ENCODE assay signal across 10 cellular contexts in the genomic region with DNA sequence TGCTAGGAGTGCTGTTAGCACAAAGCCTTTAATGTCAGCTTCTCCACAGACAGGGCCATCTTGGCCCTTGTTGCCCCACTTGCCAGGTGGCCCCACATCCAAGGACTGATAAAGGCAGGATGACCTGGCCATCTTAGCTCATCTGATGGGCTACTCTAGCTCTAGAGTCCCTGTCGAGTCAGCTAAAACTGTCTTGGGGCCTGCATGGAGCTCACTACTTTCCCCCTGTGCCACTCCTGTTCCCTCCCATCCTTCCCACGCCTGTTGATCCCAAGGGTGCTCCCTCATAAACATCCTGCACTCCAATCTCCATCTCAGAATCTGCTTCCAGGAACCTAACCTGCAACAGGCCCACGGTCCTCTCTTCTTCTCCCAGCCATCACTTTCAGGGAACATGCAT. TPM values are rescaled to one million over a fixed set of nuclear protein-coding genes. Genes with fewer than 3 reads are reported as not detected.
DNase-seq lines count a peak whose midpoint lies in the region; ATAC-seq and TF ChIP-seq lines count a peak whose summit lies in the region.
"Had no signal": no experiment of that assay in that cellular context is flagged by ENCODE, and none has a peak within 500 bp of the region (broad histone marks: within the 10 kb centered on the region; RNA-seq: fewer than 3 reads in every experiment).

No MANE protein-coding gene starts in this region.

- no peaks in the 10 kb centered on the region for H3K79me2 ChIP-seq in mesendoderm (ENCODE audit: control insufficient read depth, insufficient read depth, low read length)

- H3K27ac Mint-ChIP-seq in activated T-cell treated with anti-CD3 and anti-CD28 coated beads, Interleukin-2, amount 50 U/mL, for 24 hours: peak overlapping the region; percentile 93
- peak overlapping the region; percentile 98 for H3K27ac Mint-ChIP-seq in activated T-helper 17 cell treated with anti-CD3 and anti-CD28 coated beads, Interleukin-2, amount 50 U/mL, for 72 hours

- no peaks in the 10 kb centered on the region for H3K27me3 ChIP-seq in mesendoderm (ENCODE audit: insufficient read depth, low read length, poor library complexity)
- no peaks in the 10 kb centered on the region for H3K27me3 ChIP-seq in suprapubic skin

- no peaks in the 10 kb centered on the region for H3K9me3 ChIP-seq in suprapubic skin

- no peak overlapping the region for H2BK15ac ChIP-seq in mesendoderm (replicated peaks; ENCODE audit: low read depth)

- no peak overlapping the region for H4K8ac ChIP-seq in mesendoderm (ENCODE audit: low read depth, low read length)

- H3K27ac ChIP-seq in mesendoderm (ENCODE audit: low read depth, low read length) (no peak overlapping the region), suprapubic skin (no peak overlapping the region)

- no peak for ATAC-seq in activated T-helper 17 cell treated with anti-CD3 and anti-CD28 coated beads, Interleukin-2, amount 50 U/mL, for 72 hours (replicated peaks)
- no peak for ATAC-seq in GM18861 (IDR thresholded peaks at IDR 0.05; ENCODE audit: unreplicated experiment)

- H3K4me1 ChIP-seq in mesendoderm (ENCODE audit: control insufficient read depth, low read depth, low read length): peaks cover 7% of the 10 kb centered on the region
- peaks cover 20% of the 10 kb centered on the region for H3K4me1 ChIP-seq in suprapubic skin

- no peak overlapping the region for H4K5ac ChIP-seq in mesendoderm (ENCODE audit: low read length)

- peak overlapping the region; percentile 37 for H2AK5ac ChIP-seq in mesendoderm (ENCODE audit: low read length)

- H3K4me1 Mint-ChIP-seq in activated T-cell treated with anti-CD3 and anti-CD28 coated beads, Interleukin-2, amount 50 U/mL, for 24 hours (ENCODE audit: low read depth): peaks cover 46% of the 10 kb centered on the region
- H3K4me1 Mint-ChIP-seq in activated T-helper 17 cell treated with anti-CD3 and anti-CD28 coated beads, Interleukin-2, amount 50 U/mL, for 72 hours: peaks cover 16% of the 10 kb centered on the region

- no peak overlapping the region for H3K23ac ChIP-seq in mesendoderm (ENCODE audit: low read length)

- no peak for TF ChIP-seq CTCF in suprapubic skin (IDR thresholded peaks at IDR 0.05)

- no peak overlapping the region for H2BK5ac ChIP-seq in mesendoderm (ENCODE audit: low read length)

- H3K18ac ChIP-seq in mesendoderm (ENCODE audit: low read length): no peak overlapping the region

- H3K36me3 Mint-ChIP-seq in activated T-cell treated with anti-CD3 and anti-CD28 coated beads, Interleukin-2, amount 50 U/mL, for 24 hours (ENCODE audit: low read depth): peaks cover 35% of the 10 kb centered on the region
- H3K36me3 Mint-ChIP-seq in activated T-helper 17 cell treated with anti-CD3 and anti-CD28 coated beads, Interleukin-2, amount 50 U/mL, for 72 hours (ENCODE audit: low read depth): peaks cover 5% of the 10 kb centered on the region

- peak; percentile 41 for DNase-seq in activated T-cell treated with anti-CD3 and anti-CD28 coated beads, Interleukin-2, amount 50 U/mL, for 24 hours
- DNase-seq in activated T-cell treated with anti-CD3 and anti-CD28 coated beads, Interleukin-2, amount 50 U/mL, for 48 hours: no peak
- no peak for DNase-seq in mesendoderm
- no peak for DNase-seq in suprapubic skin (ENCODE audit: low spot score in 2 of 2)
- no peak for DNase-seq in NCI-H82 (lab: John Stamatoyannopoulos, UW)
- no peak for DNase-seq in kidney glomerular epithelial cell (lab: John Stamatoyannopoulos, UW)

- TF ChIP-seq POLR2A in suprapubic skin (IDR thresholded peaks at IDR 0.05): no peak

- H3K79me1 ChIP-seq in mesendoderm (ENCODE audit: low read length): no peaks in the 10 kb centered on the region

- peak overlapping the region; percentile 97 for H3K56ac ChIP-seq in mesendoderm (ENCODE audit: low read length)

- no peaks in the 10 kb centered on the region for H3K27me3 Mint-ChIP-seq in activated T-cell treated with anti-CD3 and anti-CD28 coated beads, Interleukin-2, amount 50 U/mL, for 24 hours
- no peaks in the 10 kb centered on the region for H3K27me3 Mint-ChIP-seq in activated T-helper 17 cell treated with anti-CD3 and anti-CD28 coated beads, Interleukin-2, amount 50 U/mL, for 72 hours

- H3K4ac ChIP-seq in mesendoderm (ENCODE audit: low read depth, low read length): no peak overlapping the region

- no CpG with 5 or more reads among the region's 3 CpGs for WGBS in mesendoderm (ENCODE audit: extremely low coverage, insufficient coverage, low lambda C conversion rate)
- WGBS in suprapubic skin: 65% methylated on average over 3 of the region's 3 CpGs

- no peak overlapping the region for H2BK120ac ChIP-seq in mesendoderm (ENCODE audit: low read depth, low read length)

- peaks cover 2% of the 10 kb centered on the region for H3K9me3 Mint-ChIP-seq in activated T-cell treated with anti-CD3 and anti-CD28 coated beads, Interleukin-2, amount 50 U/mL, for 24 hours
- no peaks in the 10 kb centered on the region for H3K9me3 Mint-ChIP-seq in activated T-helper 17 cell treated with anti-CD3 and anti-CD28 coated beads, Interleukin-2, amount 50 U/mL, for 72 hours

- H3K9ac ChIP-seq in mesendoderm (ENCODE audit: low read length): peak overlapping the region; percentile 84

- H3K4me3 Mint-ChIP-seq in activated T-cell treated with anti-CD3 and anti-CD28 coated beads, Interleukin-2, amount 50 U/mL, for 24 hours: peak overlapping the region; percentile 80
- H3K4me3 Mint-ChIP-seq in activated T-helper 17 cell treated with anti-CD3 and anti-CD28 coated beads, Interleukin-2, amount 50 U/mL, for 72 hours: peak overlapping the region; percentile 92

- H3K4me2 ChIP-seq in mesendoderm (ENCODE audit: low read length): no peak overlapping the region

- H3K4me3 ChIP-seq in mesendoderm (ENCODE audit: low read length) (no peak overlapping the region), suprapubic skin (peak overlapping the region; percentile 57)

- TF ChIP-seq EP300 in suprapubic skin (IDR thresholded peaks at IDR 0.05): no peak

- H3K36me3 ChIP-seq in mesendoderm (ENCODE audit: control insufficient read depth, insufficient read depth, low read length) (no peaks in the 10 kb centered on the region), suprapubic skin (no peaks in the 10 kb centered on the region)

RNA-seq across cellular contexts. Expression of gene GPX7, which starts 0.7 kb away (rescaled TPM):
- total RNA-seq in activated T-helper 17 cell treated with anti-CD3 and anti-CD28 coated beads, Interleukin-2, amount 50 U/mL, for 72 hours: 10 to 100 TPM; 14.0 to 20.5 TPM
- polyA plus RNA-seq in mesendoderm (2013, experiment 1 of 2): 12.5 TPM
- polyA plus RNA-seq in mesendoderm (2013, experiment 2 of 2): 13.3 TPM
- total RNA-seq in suprapubic skin: 10 to 100 TPM in 1 of 4 donors, 1 to 10 TPM in 3; 3.1 to 11.1 (median 7.5) TPM

RNA-seq across cellular contexts. Expression of gene SHISAL2A, which starts 31.4 kb away (rescaled TPM):
- total RNA-seq in activated T-helper 17 cell treated with anti-CD3 and anti-CD28 coated beads, Interleukin-2, amount 50 U/mL, for 72 hours: 1 to 10 TPM; 7.1 to 8.9 TPM
- polyA plus RNA-seq in mesendoderm (2013, experiment 1 of 2): 0.90 TPM
- 0.87 TPM for polyA plus RNA-seq in mesendoderm (2013, experiment 2 of 2)
- total RNA-seq in suprapubic skin: not detected
- total RNA-seq: subcutaneous adipose tissue had no signal
- polyA plus RNA-seq: BJ had no signal

RNA-seq across cellular contexts. Expression of gene TUT4, which starts 48.6 kb away (rescaled TPM):
- total RNA-seq in activated T-helper 17 cell treated with anti-CD3 and anti-CD28 coated beads, Interleukin-2, amount 50 U/mL, for 72 hours: 100 to 1,000 TPM in 1 of 2 donors, 10 to 100 TPM in 1; 66.6 to 111 TPM
- polyA plus RNA-seq in mesendoderm (2013, experiment 1 of 2): 25.3 TPM
- polyA plus RNA-seq in mesendoderm (2013, experiment 2 of 2): 25.7 TPM
- total RNA-seq in suprapubic skin: 100 to 1,000 TPM in 1 of 4 donors, 10 to 100 TPM in 3; 56.9 to 232 (median 67.9) TPM

Comparison
In these comparisons a context has a peak if more than half of its experiments do, and no peak if none do; other contexts are left out.
1. RNA of gene SHISAL2A, which starts 31.4 kb away (total RNA-seq): 7.1 to 8.9 TPM in activated T-helper 17 cell treated with anti-CD3 and anti-CD28 coated beads, Interleukin-2, amount 50 U/mL, for 72 hours; not detected in suprapubic skin; every median in the first group is over 4 times any median in the second.